In the genomic region with DNA sequence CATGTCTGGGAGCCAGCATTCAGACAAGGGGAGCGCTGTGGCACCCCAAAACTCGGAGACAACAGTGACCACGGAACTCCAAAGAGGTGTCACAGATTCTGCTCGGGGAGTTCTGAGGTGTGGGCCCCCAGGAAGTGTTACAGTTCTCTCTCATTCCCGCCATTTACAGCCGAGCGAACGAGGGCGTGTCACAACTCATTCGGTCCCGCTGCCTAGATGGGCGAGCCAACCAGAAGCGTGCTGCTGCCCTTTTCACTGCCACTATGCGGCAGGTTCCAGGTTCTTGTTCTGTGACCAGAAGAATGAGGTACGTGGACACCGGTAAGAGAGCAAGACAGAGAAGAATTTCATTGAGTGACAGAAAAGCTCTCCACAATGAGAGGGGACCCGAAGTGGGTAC, we compare ENCODE assay signal across 1 cellular context.
TF ChIP-seq lines count a peak whose summit lies in the region.

No MANE protein-coding gene starts in this region.

TF ChIP-seq in GM23338, 12 proteins besides CTCF, POLR2A, EP300 and RAD21:
- TF ChIP-seq, protein P1, sequence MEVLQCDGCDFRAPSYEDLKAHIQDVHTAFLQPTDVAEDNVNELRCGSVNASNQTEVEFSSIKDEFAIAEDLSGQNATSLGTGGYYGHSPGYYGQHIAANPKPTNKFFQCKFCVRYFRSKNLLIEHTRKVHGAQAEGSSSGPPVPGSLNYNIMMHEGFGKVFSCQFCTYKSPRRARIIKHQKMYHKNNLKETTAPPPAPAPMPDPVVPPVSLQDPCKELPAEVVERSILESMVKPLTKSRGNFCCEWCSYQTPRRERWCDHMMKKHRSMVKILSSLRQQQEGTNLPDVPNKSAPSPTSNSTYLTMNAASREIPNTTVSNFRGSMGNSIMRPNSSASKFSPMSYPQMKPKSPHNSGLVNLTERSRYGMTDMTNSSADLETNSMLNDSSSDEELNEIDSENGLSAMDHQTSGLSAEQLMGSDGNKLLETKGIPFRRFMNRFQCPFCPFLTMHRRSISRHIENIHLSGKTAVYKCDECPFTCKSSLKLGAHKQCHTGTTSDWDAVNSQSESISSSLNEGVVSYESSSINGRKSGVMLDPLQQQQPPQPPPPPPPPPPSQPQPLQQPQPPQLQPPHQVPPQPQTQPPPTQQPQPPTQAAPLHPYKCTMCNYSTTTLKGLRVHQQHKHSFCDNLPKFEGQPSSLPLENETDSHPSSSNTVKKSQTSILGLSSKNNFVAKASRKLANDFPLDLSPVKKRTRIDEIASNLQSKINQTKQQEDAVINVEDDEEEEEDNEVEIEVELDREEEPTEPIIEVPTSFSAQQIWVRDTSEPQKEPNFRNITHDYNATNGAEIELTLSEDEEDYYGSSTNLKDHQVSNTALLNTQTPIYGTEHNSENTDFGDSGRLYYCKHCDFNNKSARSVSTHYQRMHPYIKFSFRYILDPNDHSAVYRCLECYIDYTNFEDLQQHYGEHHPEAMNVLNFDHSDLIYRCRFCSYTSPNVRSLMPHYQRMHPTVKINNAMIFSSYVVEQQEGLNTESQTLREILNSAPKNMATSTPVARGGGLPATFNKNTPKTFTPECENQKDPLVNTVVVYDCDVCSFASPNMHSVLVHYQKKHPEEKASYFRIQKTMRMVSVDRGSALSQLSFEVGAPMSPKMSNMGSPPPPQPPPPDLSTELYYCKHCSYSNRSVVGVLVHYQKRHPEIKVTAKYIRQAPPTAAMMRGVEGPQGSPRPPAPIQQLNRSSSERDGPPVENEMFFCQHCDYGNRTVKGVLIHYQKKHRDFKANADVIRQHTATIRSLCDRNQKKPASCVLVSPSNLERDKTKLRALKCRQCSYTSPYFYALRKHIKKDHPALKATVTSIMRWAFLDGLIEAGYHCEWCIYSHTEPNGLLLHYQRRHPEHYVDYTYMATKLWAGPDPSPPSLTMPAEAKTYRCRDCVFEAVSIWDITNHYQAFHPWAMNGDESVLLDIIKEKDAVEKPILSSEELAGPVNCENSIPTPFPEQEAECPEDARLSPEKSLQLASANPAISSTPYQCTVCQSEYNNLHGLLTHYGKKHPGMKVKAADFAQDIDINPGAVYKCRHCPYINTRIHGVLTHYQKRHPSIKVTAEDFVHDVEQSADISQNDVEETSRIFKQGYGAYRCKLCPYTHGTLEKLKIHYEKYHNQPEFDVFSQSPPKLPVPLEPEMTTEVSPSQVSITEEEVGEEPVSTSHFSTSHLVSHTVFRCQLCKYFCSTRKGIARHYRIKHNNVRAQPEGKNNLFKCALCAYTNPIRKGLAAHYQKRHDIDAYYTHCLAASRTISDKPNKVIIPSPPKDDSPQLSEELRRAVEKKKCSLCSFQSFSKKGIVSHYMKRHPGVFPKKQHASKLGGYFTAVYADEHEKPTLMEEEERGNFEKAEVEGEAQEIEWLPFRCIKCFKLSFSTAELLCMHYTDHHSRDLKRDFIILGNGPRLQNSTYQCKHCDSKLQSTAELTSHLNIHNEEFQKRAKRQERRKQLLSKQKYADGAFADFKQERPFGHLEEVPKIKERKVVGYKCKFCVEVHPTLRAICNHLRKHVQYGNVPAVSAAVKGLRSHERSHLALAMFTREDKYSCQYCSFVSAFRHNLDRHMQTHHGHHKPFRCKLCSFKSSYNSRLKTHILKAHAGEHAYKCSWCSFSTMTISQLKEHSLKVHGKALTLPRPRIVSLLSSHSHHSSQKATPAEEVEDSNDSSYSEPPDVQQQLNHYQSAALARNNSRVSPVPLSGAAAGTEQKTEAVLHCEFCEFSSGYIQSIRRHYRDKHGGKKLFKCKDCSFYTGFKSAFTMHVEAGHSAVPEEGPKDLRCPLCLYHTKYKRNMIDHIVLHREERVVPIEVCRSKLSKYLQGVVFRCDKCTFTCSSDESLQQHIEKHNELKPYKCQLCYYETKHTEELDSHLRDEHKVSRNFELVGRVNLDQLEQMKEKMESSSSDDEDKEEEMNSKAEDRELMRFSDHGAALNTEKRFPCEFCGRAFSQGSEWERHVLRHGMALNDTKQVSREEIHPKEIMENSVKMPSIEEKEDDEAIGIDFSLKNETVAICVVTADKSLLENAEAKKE (CRISPR knock-in tag; IDR thresholded peaks at IDR 0.05), result no peak
- no peak for TF ChIP-seq CREB1 (CRISPR knock-in tag; IDR thresholded peaks at IDR 0.05; ENCODE audit: low read depth)
- no peak for TF ChIP-seq EZH2 (IDR thresholded peaks at IDR 0.05; ENCODE audit: low read depth, unreplicated experiment)
- TF ChIP-seq REST (IDR thresholded peaks at IDR 0.05; ENCODE audit: unreplicated experiment), result no peak
